ENCODE assay signal across 12 cellular contexts in genomic region chr21:45270306-45270821, GRCh38. TPM values are rescaled to one million over a fixed set of nuclear protein-coding genes. Genes with fewer than 3 reads are reported as not detected.
DNase-seq lines count a peak whose midpoint lies in the region; ATAC-seq, FAIRE-seq and TF ChIP-seq lines count a peak whose summit lies in the region.
"Had no signal": no experiment of that assay in that cellular context is flagged by ENCODE, and none has a peak within 500 bp of the region (broad histone marks: within the 10 kb centered on the region; RNA-seq: fewer than 3 reads in every experiment).

No MANE protein-coding gene starts in this region.

- no peak overlapping the region for H3K4me2 ChIP-seq in HCT116 (ENCODE audit: low read length)
- H3K4me2 ChIP-seq in mesendoderm (ENCODE audit: low read length): no peak overlapping the region

- FAIRE-seq in urothelium cell line (lab: Jason Lieb, UNC): no peak
- FAIRE-seq: A204.1, G401.6 had no signal

- H3K4me3 ChIP-seq in HCT116 (replicated peaks in 1 of 2; ENCODE audit: low read depth in 1 of 2, low read length in 2 of 2): no peak overlapping the region
- H3K4me3 ChIP-seq in astrocyte of the cerebellum (ENCODE audit: low read depth, low read length): no peak overlapping the region
- no peak overlapping the region for H3K4me3 ChIP-seq in mesendoderm (ENCODE audit: low read length)

- H4K20me1 ChIP-seq in HCT116 (ENCODE audit: insufficient read depth): no peaks in the 10 kb centered on the region

- H3K36me3 ChIP-seq in HCT116 (ENCODE audit: control insufficient read depth in 1 of 2, insufficient read depth in 2 of 2, low read length in 2 of 2) (peaks cover 18 to 37% of the 10 kb centered on the region in 2 experiments), mesendoderm (ENCODE audit: control insufficient read depth, insufficient read depth, low read length) (peaks cover 10% of the 10 kb centered on the region)

- TF ChIP-seq CTCF in HCT116 (IDR thresholded peaks at IDR 0.05 in 2 of 3, conservative IDR thresholded peaks at IDR 0.05 in 1 of 3; ENCODE audit: borderline replicate concordance in 1 of 3, insufficient read depth in 1 of 3, low read depth in 2 of 3, low read length in 2 of 3) (peak in 2 of 3 experiments; percentile 51 to 52; a peak in 4 of 6 replicates), astrocyte of the cerebellum (IDR thresholded peaks at IDR 0.05; ENCODE audit: low read depth, low read length, missing control alignments) (peak; percentile 22)

- no peak overlapping the region for H4K8ac ChIP-seq in mesendoderm (ENCODE audit: low read depth, low read length)

- no peak overlapping the region for H3K56ac ChIP-seq in mesendoderm (ENCODE audit: low read length)

- H2BK120ac ChIP-seq in mesendoderm (ENCODE audit: low read depth, low read length): no peak overlapping the region

- no peak overlapping the region for H3K23ac ChIP-seq in mesendoderm (ENCODE audit: low read length)

- no CpG with 5 or more reads among the region's 13 CpGs for WGBS in mesendoderm (ENCODE audit: extremely low coverage, insufficient coverage, low lambda C conversion rate)

- peak; percentile 42 for DNase-seq in DMS53 (lab: John Stamatoyannopoulos, UW)
- no peak for DNase-seq in DMS53 treated with DMSO at 0.1 percent for 48 hours (lab: John Stamatoyannopoulos, UW; ENCODE audit: unreplicated experiment)
- DNase-seq in HCT116 (ENCODE audit: low read depth, low spot score): no peak
- no peak for DNase-seq in astrocyte of the cerebellum (ENCODE audit: low read depth)
- peak; percentile 46 for DNase-seq in mesendoderm
- no peak for DNase-seq in NCI-H774 (lab: John Stamatoyannopoulos, UW)
- DNase-seq in LoVo (ENCODE audit: low spot score): no peak
- DNase-seq in urothelium cell line (ENCODE audit: low spot score): no peak
- DNase-seq: NCI-H510A had no signal

- TF ChIP-seq POLR2A in HCT116 (IDR thresholded peaks at IDR 0.05; ENCODE audit: borderline replicate concordance, extremely low read depth, insufficient read depth, insufficient read length): no peak

- RAD21 ChIA-PET in HCT116 (lab: Charles Lee; ENCODE audit: low non-redundant PET in 1 of 2, low total read pairs in 2 of 2, uncharacterized antibody in 2 of 2, unreplicated experiment in 2 of 2): interaction anchor here in 1 of 2 experiments (1.0 kb wide), 1 partner anchor 130 kb away, joined by 4 read pairs; no protein-coding TSS in a partner anchor

- H3K27me3 ChIP-seq in HCT116 (ENCODE audit: insufficient read depth, low read length): no peaks in the 10 kb centered on the region
- no peaks in the 10 kb centered on the region for H3K27me3 ChIP-seq in mesendoderm (ENCODE audit: insufficient read depth, low read length, poor library complexity)

- H2AK5ac ChIP-seq in mesendoderm (ENCODE audit: low read length): no peak overlapping the region

- no peak overlapping the region for H2BK5ac ChIP-seq in mesendoderm (ENCODE audit: low read length)

- peaks cover 0 to 6% of the 10 kb centered on the region in 2 experiments; a peak in 1 of 4 replicates for H3K9me3 ChIP-seq in HCT116 (ENCODE audit: control insufficient read depth in 1 of 2, insufficient read depth in 1 of 2, low read depth in 1 of 2, low read length in 2 of 2)

- in situ Hi-C loops in astrocyte of the cerebellum (cut with HindIII; ENCODE audit: low sequenced_read_pairs): no loop called here

- H3K79me2 ChIP-seq in HCT116 (ENCODE audit: insufficient read depth, low read length) (peaks cover 24% of the 10 kb centered on the region), mesendoderm (ENCODE audit: control insufficient read depth, insufficient read depth, low read length) (no peaks in the 10 kb centered on the region)

- intact Hi-C loops in HCT116 (cut with micrococcal nuclease): no loop called here

- H3K9ac ChIP-seq in HCT116 (ENCODE audit: low read length) (no peak overlapping the region), mesendoderm (ENCODE audit: low read length) (no peak overlapping the region)

- CTCF ChIA-PET in HCT116 (lab: Charles Lee): interaction anchor here (2.4 to 2.5 kb wide), 2 partner anchors 130 to 132 kb away, joined by 9 to 13 read pairs; no protein-coding TSS in a partner anchor

- H3K4ac ChIP-seq in mesendoderm (ENCODE audit: low read depth, low read length): no peak overlapping the region

- POLR2A ChIA-PET in HCT116 (lab: Charles Lee): no interaction called here

- BruUV-seq in HCT116 (replicated peaks; lab: Mats Ljungman, UMichigan): no TSS peak

- ATAC-seq in HCT116: peak; percentile 73
- ATAC-seq: naive thymus-derived CD4-positive, alpha-beta T cell had no signal

- H3K79me1 ChIP-seq in mesendoderm (ENCODE audit: low read length): no peaks in the 10 kb centered on the region

- H4K5ac ChIP-seq in mesendoderm (ENCODE audit: low read length): no peak overlapping the region

- H3K18ac ChIP-seq in mesendoderm (ENCODE audit: low read length): no peak overlapping the region

- H2BK15ac ChIP-seq in mesendoderm (replicated peaks; ENCODE audit: low read depth): no peak overlapping the region

- H3K27ac ChIP-seq in HCT116 (ENCODE audit: low read depth, low read length) (no peak overlapping the region), mesendoderm (ENCODE audit: low read depth, low read length) (no peak overlapping the region)

- no peaks in the 10 kb centered on the region for H3K9me2 ChIP-seq in HCT116 (ENCODE audit: insufficient read depth)

- H3K4me1 ChIP-seq in HCT116 (ENCODE audit: control insufficient read depth in 1 of 2, insufficient read depth in 2 of 2, low read length in 2 of 2) (no peaks in the 10 kb centered on the region), mesendoderm (ENCODE audit: control insufficient read depth, low read depth, low read length) (no peaks in the 10 kb centered on the region)

- TF ChIP-seq RAD21 in HCT116 (IDR thresholded peaks at IDR 0.05; ENCODE audit: low read depth): no peak

- H2AFZ ChIP-seq in HCT116 (ENCODE audit: low read depth, low read length, poor library complexity, severe bottlenecking): no peak overlapping the region

TF ChIP-seq in HCT116, 20 proteins besides CTCF, POLR2A, EP300 and RAD21:
- TF ChIP-seq ELF1 (IDR thresholded peaks at IDR 0.05; ENCODE audit: borderline replicate concordance, low read depth) (no peak), FOSL1 (IDR thresholded peaks at IDR 0.05; ENCODE audit: low read depth) (no peak), ZFX (IDR thresholded peaks at IDR 0.05) (no peak), ATF3 (IDR thresholded peaks at IDR 0.05) (no peak), EGR1 (IDR thresholded peaks at IDR 0.05; ENCODE audit: low read depth) (no peak), JUND (IDR thresholded peaks at IDR 0.05) (no peak), CBX3 (IDR thresholded peaks at IDR 0.05; ENCODE audit: low read depth) (no peak), SRF (IDR thresholded peaks at IDR 0.05; ENCODE audit: low read depth) (no peak)
- TF ChIP-seq, protein P1, sequence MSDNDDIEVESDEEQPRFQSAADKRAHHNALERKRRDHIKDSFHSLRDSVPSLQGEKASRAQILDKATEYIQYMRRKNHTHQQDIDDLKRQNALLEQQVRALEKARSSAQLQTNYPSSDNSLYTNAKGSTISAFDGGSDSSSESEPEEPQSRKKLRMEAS (IDR thresholded peaks at IDR 0.05): no peak
- TF ChIP-seq, protein P2, sequence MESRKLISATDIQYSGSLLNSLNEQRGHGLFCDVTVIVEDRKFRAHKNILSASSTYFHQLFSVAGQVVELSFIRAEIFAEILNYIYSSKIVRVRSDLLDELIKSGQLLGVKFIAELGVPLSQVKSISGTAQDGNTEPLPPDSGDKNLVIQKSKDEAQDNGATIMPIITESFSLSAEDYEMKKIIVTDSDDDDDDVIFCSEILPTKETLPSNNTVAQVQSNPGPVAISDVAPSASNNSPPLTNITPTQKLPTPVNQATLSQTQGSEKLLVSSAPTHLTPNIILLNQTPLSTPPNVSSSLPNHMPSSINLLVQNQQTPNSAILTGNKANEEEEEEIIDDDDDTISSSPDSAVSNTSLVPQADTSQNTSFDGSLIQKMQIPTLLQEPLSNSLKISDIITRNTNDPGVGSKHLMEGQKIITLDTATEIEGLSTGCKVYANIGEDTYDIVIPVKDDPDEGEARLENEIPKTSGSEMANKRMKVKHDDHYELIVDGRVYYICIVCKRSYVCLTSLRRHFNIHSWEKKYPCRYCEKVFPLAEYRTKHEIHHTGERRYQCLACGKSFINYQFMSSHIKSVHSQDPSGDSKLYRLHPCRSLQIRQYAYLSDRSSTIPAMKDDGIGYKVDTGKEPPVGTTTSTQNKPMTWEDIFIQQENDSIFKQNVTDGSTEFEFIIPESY (IDR thresholded peaks at IDR 0.05; ENCODE audit: extremely low read depth, insufficient replicate concordance, low read length): no peak

RNA-seq across cellular contexts. Expression of gene POFUT2, which starts 17.3 kb away (rescaled TPM):
- total RNA-seq in HCT116 (2021; ENCODE audit: unreplicated experiment): 20.5 TPM
- 16.7 and 18.7 TPM in 2 replicates for polyA plus RNA-seq in HCT116 (2012)
- polyA plus RNA-seq in mesendoderm (2013, experiment 1 of 2): 17.3 TPM
- polyA plus RNA-seq in mesendoderm (2013, experiment 2 of 2): 17.4 TPM

Comparison
In these comparisons a context has a peak if more than half of its experiments do, and no peak if none do; other contexts are left out.
1. DNase-seq: peak in DMS53 (single experiment) and mesendoderm (single experiment); none in DMS53 treated with DMSO at 0.1 percent for 48 hours (single experiment), HCT116 (single experiment), astrocyte of the cerebellum (single experiment), NCI-H774 (single experiment), LoVo (single experiment) and urothelium cell line (single experiment).